8 cellular contexts compared by ENCODE assay signal in the genomic region with DNA sequence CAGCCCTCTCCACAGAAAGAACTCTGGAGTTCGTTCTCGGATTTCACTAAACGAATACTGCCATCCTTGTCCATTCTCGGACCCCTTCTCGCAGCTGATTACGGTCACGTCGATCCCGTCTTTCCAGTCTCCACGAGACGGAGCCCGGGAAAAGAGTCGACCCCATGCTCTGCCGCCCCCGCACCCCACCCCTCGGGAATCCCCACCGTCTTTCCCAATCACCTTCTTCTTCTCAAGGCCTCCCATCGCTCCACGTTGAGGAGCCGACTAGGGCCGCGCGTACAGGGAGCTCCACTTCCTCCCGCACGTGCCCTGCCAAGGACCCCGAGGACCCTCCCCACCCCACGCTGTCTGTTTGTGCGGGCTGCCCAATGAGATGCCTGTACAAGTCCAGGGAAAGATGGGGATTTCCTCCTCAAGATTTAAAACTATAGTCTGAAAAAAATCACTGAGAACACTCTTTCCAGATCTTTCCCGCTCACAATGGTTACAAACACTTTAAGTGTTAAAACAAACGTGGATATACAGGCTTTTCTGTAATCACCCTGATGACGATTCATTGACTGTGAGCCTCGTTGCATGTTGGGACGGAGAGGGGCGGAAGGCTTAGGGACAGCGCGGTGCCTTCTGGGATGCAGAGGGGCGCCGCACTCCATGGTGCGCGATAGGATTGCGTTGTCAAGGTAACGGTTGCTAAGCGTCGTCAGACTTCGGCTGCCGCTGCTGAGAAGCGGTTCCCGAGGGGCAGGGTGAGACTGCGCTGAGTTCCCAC. TPM values are rescaled to one million over a fixed set of nuclear protein-coding genes. Genes with fewer than 3 reads are reported as not detected.
DNase-seq lines count a peak whose midpoint lies in the region; ATAC-seq, FAIRE-seq and TF ChIP-seq lines count a peak whose summit lies in the region.

A gene (minus strand): TSS at position 323 of the 772 bp plus-strand sequence. CDS start 77 bp downstream, at position 246.

- H3K36me3 ChIP-seq in BJ (ENCODE audit: control insufficient read depth, insufficient read depth, low read length): peaks cover 18% of the 10 kb centered on the region

- peaks cover 7% of the 10 kb centered on the region for H3K27me3 ChIP-seq in BJ (ENCODE audit: control insufficient read depth, insufficient read depth, low read length)

- DNase-seq in BJ (ENCODE audit: low read depth) (peak; percentile 90), GM19240 (ENCODE audit: insufficient read length, low spot score) (peak; percentile 98), NCI-H524 treated with DMSO at 0.1 percent for 48 hours (lab: John Stamatoyannopoulos, UW) (peak; percentile 94), kidney glomerular epithelial cell (lab: John Stamatoyannopoulos, UW) (peak; percentile 96)
- peak; percentile 95 for DNase-seq in activated CD4-positive, alpha-beta T cell treated with anti-CD3 and anti-CD28 coated beads for 4 hours
- DNase-seq in stimulated activated CD4-positive, alpha-beta T cell treated with anti-CD3 and anti-CD28 coated beads, Interleukin-1b, Interleukin-23, amount 100 ng/mL, for 1 hour (ENCODE audit: low read depth in 2 of 2): peak; percentile 86 to 89

- no peak for TF ChIP-seq CTCF in BJ (IDR thresholded peaks at IDR 0.05; ENCODE audit: insufficient read depth, low read depth, low read length)

- CTCF ChIA-PET in BJ (lab: Yijun Ruan, JAX): interaction anchor here (1.0 to 2.8 kb wide), 2 partner anchors 9 to 15 kb away, joined by 3 to 11 read pairs; a partner anchor contains a TSS

- H3K4me3 ChIP-seq in BJ (ENCODE audit: low read depth, low read length): peak within 1 kb of the TSS; percentile 83

- peak; percentile 88 for ATAC-seq in HG03457 (IDR thresholded peaks at IDR 0.05; ENCODE audit: unreplicated experiment)

- FAIRE-seq in colon (lab: Jason Lieb, UNC): peak; percentile 86

- POLR2A ChIA-PET in BJ (lab: Charles Lee): interaction anchor here (1.0 kb wide), 1 partner anchor 10 kb away, joined by 3 read pairs; no protein-coding TSS in a partner anchor

RNA-seq across cellular contexts. Expression of the gene that starts here (rescaled TPM):
- 89.2 and 109 TPM in 2 replicates for polyA plus RNA-seq in BJ (2011; rRNA removed)
- polyA minus RNA-seq in BJ (2011; rRNA and poly(A)+ RNA removed): 77.9 and 144 TPM in 2 replicates

Comparison
In these comparisons a context has a peak if more than half of its experiments do, and no peak if none do; other contexts are left out.
1. Peak in every context shown above with its lines: DNase-seq, ATAC-seq and H3K4me3 ChIP-seq.